ENCODE assay signal across 8 cellular contexts in the genomic region with DNA sequence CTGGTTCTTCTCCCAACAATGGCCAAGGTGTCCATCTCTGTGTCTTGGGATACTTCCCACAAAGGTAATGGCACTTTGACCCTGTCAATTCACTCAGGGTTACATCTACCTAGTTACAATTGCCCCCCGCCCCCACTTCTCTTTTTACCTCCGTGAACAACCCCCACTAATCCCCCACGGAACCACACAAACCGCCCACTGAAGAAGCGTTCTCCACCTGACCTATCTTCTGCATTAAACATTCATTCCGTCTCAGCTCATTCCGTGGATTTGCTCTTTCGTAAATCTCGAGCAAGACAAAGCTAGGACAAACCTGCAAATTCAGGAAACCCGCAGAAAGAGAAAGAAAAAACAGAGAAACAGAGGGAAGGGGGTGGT. TPM values are rescaled to one million over a fixed set of nuclear protein-coding genes. Genes with fewer than 3 reads are reported as not detected.
A peak's percentile ranks its signal among the peaks of the same experiment; 100 is the strongest.
DNase-seq lines count a peak whose midpoint lies in the region; ATAC-seq and TF ChIP-seq lines count a peak whose summit lies in the region.

No MANE protein-coding gene starts in this region.

- TF ChIP-seq CTCF in 22Rv1 (IDR thresholded peaks at IDR 0.05) (no peak), HCT116 (IDR thresholded peaks at IDR 0.05 in 2 of 3, conservative IDR thresholded peaks at IDR 0.05 in 1 of 3; ENCODE audit: borderline replicate concordance in 1 of 3, insufficient read depth in 1 of 3, low read depth in 2 of 3, low read length in 2 of 3) (no peak), astrocyte of the cerebellum (IDR thresholded peaks at IDR 0.05; ENCODE audit: low read depth, low read length, missing control alignments) (no peak), lung (IDR thresholded peaks at IDR 0.05; ENCODE audit: control extremely low read depth, extremely low read depth) (no peak)

- intact Hi-C loops in HCT116 (cut with micrococcal nuclease) = no loop called here

- no TSS peak for BruUV-seq in HCT116 (replicated peaks; lab: Mats Ljungman, UMichigan)

- RAD21 ChIA-PET in HCT116 (lab: Charles Lee; ENCODE audit: low non-redundant PET in 1 of 2, low total read pairs in 2 of 2, uncharacterized antibody in 2 of 2, unreplicated experiment in 2 of 2) = interaction anchor here in 1 of 2 experiments (0.6 kb wide), 1 partner anchor 264 kb away, joined by 7 read pairs; no protein-coding TSS in a partner anchor

- H3K4me3 ChIP-seq in HCT116 (replicated peaks in 1 of 2; ENCODE audit: low read depth in 1 of 2, low read length in 2 of 2) (peak overlapping the region; percentile 86 to 98), astrocyte of the cerebellum (ENCODE audit: low read depth, low read length) (peak overlapping the region; percentile 91), lung (peak overlapping the region; percentile 90)

- TF ChIP-seq RAD21 in HCT116 (IDR thresholded peaks at IDR 0.05; ENCODE audit: low read depth) = no peak

- H2AFZ ChIP-seq in HCT116 (ENCODE audit: low read depth, low read length, poor library complexity, severe bottlenecking) = no peak overlapping the region

- DNase-seq in HCT116 (ENCODE audit: low read depth, low spot score) (no peak), astrocyte of the cerebellum (ENCODE audit: low read depth) (no peak), lung (ENCODE audit: low spot score) (no peak), DMS153 treated with DMSO at 0.1 percent for 48 hours (lab: John Stamatoyannopoulos, UW; ENCODE audit: unreplicated experiment) (no peak), DMS114 treated with DMSO at 0.1 percent for 48 hours (lab: John Stamatoyannopoulos, UW; ENCODE audit: unreplicated experiment) (no peak)
- DNase-seq in activated T-cell treated with anti-CD3 and anti-CD28 coated beads, Interleukin-2, amount 50 U/mL, for 48 hours = no peak

- peak overlapping the region; percentile 81 for H3K9ac ChIP-seq in HCT116 (ENCODE audit: low read length)

- no peaks in the 10 kb centered on the region for H3K9me3 ChIP-seq in HCT116 (ENCODE audit: control insufficient read depth in 1 of 2, insufficient read depth in 1 of 2, low read depth in 1 of 2, low read length in 2 of 2)
- H3K9me3 ChIP-seq in lung (ENCODE audit: control insufficient read depth in 2 of 2, insufficient read depth in 1 of 2, low read length in 1 of 2) = no peaks in the 10 kb centered on the region

- no peak for TF ChIP-seq POLR2A in HCT116 (IDR thresholded peaks at IDR 0.05; ENCODE audit: borderline replicate concordance, extremely low read depth, insufficient read depth, insufficient read length)

- no peaks in the 10 kb centered on the region for H4K20me1 ChIP-seq in HCT116 (ENCODE audit: insufficient read depth)

- peak overlapping the region; percentile 90 for H3K4me2 ChIP-seq in HCT116 (ENCODE audit: low read length)

- H3K27me3 ChIP-seq in HCT116 (ENCODE audit: insufficient read depth, low read length) (no peaks in the 10 kb centered on the region), lung (ENCODE audit: control insufficient read depth, insufficient read depth) (no peaks in the 10 kb centered on the region)

- H3K36me3 ChIP-seq in HCT116 (ENCODE audit: control insufficient read depth in 1 of 2, insufficient read depth in 2 of 2, low read length in 2 of 2) (no peaks in the 10 kb centered on the region), lung (ENCODE audit: control insufficient read depth in 2 of 2, insufficient read depth in 2 of 2, low read length in 2 of 2) (peaks cover 0 to 2% of the 10 kb centered on the region in 2 donors)

- H3K4me1 ChIP-seq in HCT116 (ENCODE audit: control insufficient read depth in 1 of 2, insufficient read depth in 2 of 2, low read length in 2 of 2) (peaks cover 6 to 19% of the 10 kb centered on the region in 2 experiments; a peak in 3 of 4 replicates), lung (ENCODE audit: control insufficient read depth in 2 of 2, insufficient read depth in 2 of 2, low read length in 2 of 2) (peaks cover 0 to 10% of the 10 kb centered on the region in 2 donors)

- peak overlapping the region; percentile 97 for H3K27ac ChIP-seq in 22Rv1
- H3K27ac ChIP-seq in HCT116 (ENCODE audit: low read depth, low read length) = peak overlapping the region; percentile 58
- peak overlapping the region; percentile 85 to 93 for H3K27ac ChIP-seq in lung (ENCODE audit: low read depth in 1 of 2, low read length in 1 of 2)

- no peaks in the 10 kb centered on the region for H3K9me2 ChIP-seq in HCT116 (ENCODE audit: insufficient read depth)

- CTCF ChIA-PET in HCT116 (lab: Charles Lee) = interaction anchor here (1.4 kb wide), 1 partner anchor 13 kb away, joined by 10 read pairs; no protein-coding TSS in a partner anchor

- 0 to 2% methylated on average over 10 of the region's 10 CpGs for WGBS in lung, 2 donors

- in situ Hi-C loops in astrocyte of the cerebellum (cut with HindIII; ENCODE audit: low sequenced_read_pairs) = no loop called here

- POLR2A ChIA-PET in HCT116 (lab: Charles Lee) = interaction anchor here (1.1 to 1.5 kb wide), 2 partner anchors 12 to 13 kb away, joined by 3 read pairs; no protein-coding TSS in a partner anchor

- ATAC-seq in HCT116 (no peak), lung (ENCODE audit: insufficient read depth, low FRiP score) (no peak), HG02870 (IDR thresholded peaks at IDR 0.05; ENCODE audit: unreplicated experiment) (no peak)

- peaks cover 64% of the 10 kb centered on the region for H3K79me2 ChIP-seq in HCT116 (ENCODE audit: insufficient read depth, low read length)

TF ChIP-seq in HCT116, 20 proteins besides CTCF, POLR2A, EP300 and RAD21:
- TF ChIP-seq SP1 (IDR thresholded peaks at IDR 0.05; ENCODE audit: low read depth) (no peak), SIN3A (IDR thresholded peaks at IDR 0.05; ENCODE audit: low read depth) (no peak), EZH2 (IDR thresholded peaks at IDR 0.05) (no peak), SRF (IDR thresholded peaks at IDR 0.05; ENCODE audit: low read depth) (no peak), ELF1 (IDR thresholded peaks at IDR 0.05; ENCODE audit: borderline replicate concordance, low read depth) (no peak)
- TF ChIP-seq, protein P1, sequence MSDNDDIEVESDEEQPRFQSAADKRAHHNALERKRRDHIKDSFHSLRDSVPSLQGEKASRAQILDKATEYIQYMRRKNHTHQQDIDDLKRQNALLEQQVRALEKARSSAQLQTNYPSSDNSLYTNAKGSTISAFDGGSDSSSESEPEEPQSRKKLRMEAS (IDR thresholded peaks at IDR 0.05) = no peak
- TF ChIP-seq, protein P2, sequence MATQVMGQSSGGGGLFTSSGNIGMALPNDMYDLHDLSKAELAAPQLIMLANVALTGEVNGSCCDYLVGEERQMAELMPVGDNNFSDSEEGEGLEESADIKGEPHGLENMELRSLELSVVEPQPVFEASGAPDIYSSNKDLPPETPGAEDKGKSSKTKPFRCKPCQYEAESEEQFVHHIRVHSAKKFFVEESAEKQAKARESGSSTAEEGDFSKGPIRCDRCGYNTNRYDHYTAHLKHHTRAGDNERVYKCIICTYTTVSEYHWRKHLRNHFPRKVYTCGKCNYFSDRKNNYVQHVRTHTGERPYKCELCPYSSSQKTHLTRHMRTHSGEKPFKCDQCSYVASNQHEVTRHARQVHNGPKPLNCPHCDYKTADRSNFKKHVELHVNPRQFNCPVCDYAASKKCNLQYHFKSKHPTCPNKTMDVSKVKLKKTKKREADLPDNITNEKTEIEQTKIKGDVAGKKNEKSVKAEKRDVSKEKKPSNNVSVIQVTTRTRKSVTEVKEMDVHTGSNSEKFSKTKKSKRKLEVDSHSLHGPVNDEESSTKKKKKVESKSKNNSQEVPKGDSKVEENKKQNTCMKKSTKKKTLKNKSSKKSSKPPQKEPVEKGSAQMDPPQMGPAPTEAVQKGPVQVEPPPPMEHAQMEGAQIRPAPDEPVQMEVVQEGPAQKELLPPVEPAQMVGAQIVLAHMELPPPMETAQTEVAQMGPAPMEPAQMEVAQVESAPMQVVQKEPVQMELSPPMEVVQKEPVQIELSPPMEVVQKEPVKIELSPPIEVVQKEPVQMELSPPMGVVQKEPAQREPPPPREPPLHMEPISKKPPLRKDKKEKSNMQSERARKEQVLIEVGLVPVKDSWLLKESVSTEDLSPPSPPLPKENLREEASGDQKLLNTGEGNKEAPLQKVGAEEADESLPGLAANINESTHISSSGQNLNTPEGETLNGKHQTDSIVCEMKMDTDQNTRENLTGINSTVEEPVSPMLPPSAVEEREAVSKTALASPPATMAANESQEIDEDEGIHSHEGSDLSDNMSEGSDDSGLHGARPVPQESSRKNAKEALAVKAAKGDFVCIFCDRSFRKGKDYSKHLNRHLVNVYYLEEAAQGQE (IDR thresholded peaks at IDR 0.05; ENCODE audit: low read depth) = no peak
- TF ChIP-seq, protein P3, sequence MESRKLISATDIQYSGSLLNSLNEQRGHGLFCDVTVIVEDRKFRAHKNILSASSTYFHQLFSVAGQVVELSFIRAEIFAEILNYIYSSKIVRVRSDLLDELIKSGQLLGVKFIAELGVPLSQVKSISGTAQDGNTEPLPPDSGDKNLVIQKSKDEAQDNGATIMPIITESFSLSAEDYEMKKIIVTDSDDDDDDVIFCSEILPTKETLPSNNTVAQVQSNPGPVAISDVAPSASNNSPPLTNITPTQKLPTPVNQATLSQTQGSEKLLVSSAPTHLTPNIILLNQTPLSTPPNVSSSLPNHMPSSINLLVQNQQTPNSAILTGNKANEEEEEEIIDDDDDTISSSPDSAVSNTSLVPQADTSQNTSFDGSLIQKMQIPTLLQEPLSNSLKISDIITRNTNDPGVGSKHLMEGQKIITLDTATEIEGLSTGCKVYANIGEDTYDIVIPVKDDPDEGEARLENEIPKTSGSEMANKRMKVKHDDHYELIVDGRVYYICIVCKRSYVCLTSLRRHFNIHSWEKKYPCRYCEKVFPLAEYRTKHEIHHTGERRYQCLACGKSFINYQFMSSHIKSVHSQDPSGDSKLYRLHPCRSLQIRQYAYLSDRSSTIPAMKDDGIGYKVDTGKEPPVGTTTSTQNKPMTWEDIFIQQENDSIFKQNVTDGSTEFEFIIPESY (IDR thresholded peaks at IDR 0.05; ENCODE audit: extremely low read depth, insufficient replicate concordance, low read length) = no peak

RNA-seq across cellular contexts. Expression of a gene that starts 0.7 kb away (rescaled TPM):
- total RNA-seq in HCT116 (2021; ENCODE audit: unreplicated experiment) = 73.4 TPM
- polyA plus RNA-seq in HCT116 (2012) = 29.3 and 31.2 TPM in 2 replicates
- 100 to 1,000 TPM; 124 to 164 TPM for total RNA-seq in lung
- 10 to 100 TPM; 46.4 to 74.5 TPM for polyA plus RNA-seq in lung

RNA-seq across cellular contexts. Expression of a gene that starts 40.3 kb away (rescaled TPM):
- total RNA-seq in HCT116 (2021; ENCODE audit: unreplicated experiment) (600 TPM), lung (100 to 1,000 TPM in 1 of 2 donors, 10 to 100 TPM in 1; 43.1 to 326 TPM)
- polyA plus RNA-seq in HCT116 (2012) = 297 and 388 TPM in 2 replicates
- polyA plus RNA-seq in lung = 100 to 1,000 TPM; 470 to 557 TPM
